In genomic region chr17:27983853-27984252, GRCh38 we compare ENCODE assay signal across 23 cellular contexts.
"Had no signal": no experiment of that assay in that cellular context is flagged by ENCODE, and none has a peak within 500 bp of the region (broad histone marks: within the 10 kb centered on the region; RNA-seq: fewer than 3 reads in every experiment).

No MANE protein-coding gene starts in this region.

- H3K4me3 ChIP-seq: MG63, SJCRH30 had no signal

- ATAC-seq: Panc1, PC-3, SK-N-SH treated with all-trans-retinoic acid at 6 μM for 48 hours had no signal

- DNase-seq: Karpas-422, KG1, MG63, NCI-H1092, NCI-H1105 treated with DMSO at 0.1 percent for 48 hours, NCI-H1436, NCI-H187, NCI-H2029, NCI-H2081 treated with DMSO at 0.1 percent for 48 hours, NCI-H2171, NCI-H226, NCI-H446, NCI-H510A, NCI-H524 treated with DMSO at 0.1 percent for 48 hours, NCI-H774, PC-3, SHP77 treated with DMSO at 0.1 percent for 48 hours, SJCRH30 had no signal

- FAIRE-seq: HTR-8/SVneo had no signal

- H3K4me1 ChIP-seq: SJCRH30 had no signal

- H3K27ac ChIP-seq: HL-60, RWPE1, SJCRH30 had no signal

- H3K27me3 ChIP-seq: MG63, SJCRH30 had no signal

- H3K9me3 ChIP-seq: MG63, SJCRH30 had no signal

- H3K36me3 ChIP-seq: MG63, SJCRH30 had no signal
